Comparison of ENCODE assay signal across 16 cellular contexts in genomic region chr5:57085306-57086081, GRCh38.
DNase-seq lines count a peak whose midpoint lies in the region; ATAC-seq and TF ChIP-seq lines count a peak whose summit lies in the region.
"Had no signal": no experiment of that assay in that cellular context is flagged by ENCODE, and none has a peak within 500 bp of the region (broad histone marks: within the 10 kb centered on the region; RNA-seq: fewer than 3 reads in every experiment).

No MANE protein-coding gene starts in this region.

- no peaks in the 10 kb centered on the region for H3K79me2 ChIP-seq in smooth muscle cell (ENCODE audit: low read depth)

- H3K36me3 ChIP-seq in smooth muscle cell (ENCODE audit: low read depth), result no peaks in the 10 kb centered on the region
- H3K36me3 ChIP-seq: BLaER1 treated with 17β-estradiol and CSF1 and Interleukin-3, amounts not matched to agents 10 nM and 100 nM; HAP-1 had no signal

- peaks cover 0 to 1% of the 10 kb centered on the region in 2 donors for H3K9me3 Mint-ChIP-seq in activated T-cell treated with anti-CD3 and anti-CD28 coated beads, Interleukin-2, amount 50 U/mL, for 72 hours
- H3K9me3 Mint-ChIP-seq in activated T-helper 17 cell treated with anti-CD3 and anti-CD28 coated beads, Interleukin-2, amount 50 U/mL, for 72 hours, result no peaks in the 10 kb centered on the region
- H3K9me3 Mint-ChIP-seq: CD8-positive, alpha-beta T cell had no signal

- H3K9ac ChIP-seq in smooth muscle cell (ENCODE audit: low read depth), result no peak overlapping the region
- H3K9ac ChIP-seq: BLaER1 treated with 17β-estradiol and CSF1 and Interleukin-3, amounts not matched to agents 10 nM and 100 nM; GM23248 had no signal

- H3F3A ChIP-seq in smooth muscle cell (ENCODE audit: low read depth), result no peaks in the 10 kb centered on the region

- no peaks in the 10 kb centered on the region for H3K4me1 ChIP-seq in smooth muscle cell (ENCODE audit: low read depth)
- H3K4me1 ChIP-seq: BLaER1 treated with 17β-estradiol and CSF1 and Interleukin-3, amounts not matched to agents 10 nM and 100 nM; HAP-1 had no signal

- WGBS in smooth muscle cell (ENCODE audit: low lambda C conversion rate), result 86% methylated on average over 3 of the region's 3 CpGs

- no peaks in the 10 kb centered on the region for H4K20me1 ChIP-seq in smooth muscle cell (ENCODE audit: low read depth)
- H4K20me1 ChIP-seq: BLaER1 treated with 17β-estradiol and CSF1 and Interleukin-3, amounts not matched to agents 10 nM and 100 nM had no signal

- no peak overlapping the region for H2AFZ ChIP-seq in smooth muscle cell (ENCODE audit: low read depth)
- H2AFZ ChIP-seq: GM23248 had no signal

- H3K27ac Mint-ChIP-seq in activated T-cell treated with anti-CD3 and anti-CD28 coated beads, Interleukin-2, amount 50 U/mL, for 72 hours, result no peak overlapping the region
- H3K27ac Mint-ChIP-seq in activated T-helper 17 cell treated with anti-CD3 and anti-CD28 coated beads, Interleukin-2, amount 50 U/mL, for 72 hours, result no peak overlapping the region
- H3K27ac Mint-ChIP-seq: B cell; CD8-positive, alpha-beta T cell had no signal

- no peak overlapping the region for H3K4me3 ChIP-seq in epithelial cell of esophagus (ENCODE audit: low read length)
- H3K4me3 ChIP-seq in smooth muscle cell, result no peak overlapping the region
- no peak overlapping the region for H3K4me3 ChIP-seq in coronary artery
- H3K4me3 ChIP-seq: BLaER1 treated with 17β-estradiol and CSF1 and Interleukin-3, amounts not matched to agents 10 nM and 100 nM; GM23248; HAP-1 had no signal

- H3K9me3 ChIP-seq in smooth muscle cell (replicated peaks; ENCODE audit: low read depth), result no peaks in the 10 kb centered on the region
- H3K9me3 ChIP-seq: HAP-1 had no signal

- no peaks in the 10 kb centered on the region for H3K36me3 Mint-ChIP-seq in activated T-cell treated with anti-CD3 and anti-CD28 coated beads, Interleukin-2, amount 50 U/mL, for 72 hours (ENCODE audit: insufficient read depth in 2 of 2)
- no peaks in the 10 kb centered on the region for H3K36me3 Mint-ChIP-seq in activated T-helper 17 cell treated with anti-CD3 and anti-CD28 coated beads, Interleukin-2, amount 50 U/mL, for 72 hours (ENCODE audit: low read depth)
- H3K36me3 Mint-ChIP-seq: CD8-positive, alpha-beta T cell had no signal

- no peak overlapping the region for H3K4me2 ChIP-seq in smooth muscle cell
- H3K4me2 ChIP-seq: BLaER1 treated with 17β-estradiol and CSF1 and Interleukin-3, amounts not matched to agents 10 nM and 100 nM had no signal

- H3K27me3 ChIP-seq in smooth muscle cell (ENCODE audit: low read depth), result no peaks in the 10 kb centered on the region
- H3K27me3 ChIP-seq: BLaER1 treated with 17β-estradiol and CSF1 and Interleukin-3, amounts not matched to agents 10 nM and 100 nM had no signal

- no peak for DNase-seq in activated T-cell treated with anti-CD3 and anti-CD28 coated beads, Interleukin-2, amount 50 U/mL, for 72 hours
- DNase-seq in activated T-cell treated with anti-CD3 and anti-CD28 coated beads, Interleukin-2, amount 50 U/mL, for 1 hour, result no peak
- peak; percentile 16 for DNase-seq in epithelial cell of esophagus (ENCODE audit: low read depth)
- no peak for DNase-seq in smooth muscle cell (lab: John Stamatoyannopoulos, UW; ENCODE audit: unreplicated experiment)
- DNase-seq in omental fat pad (ENCODE audit: low spot score), result no peak
- DNase-seq in coronary artery (ENCODE audit: low spot score), result no peak
- DNase-seq: Calu3; CD8-positive, alpha-beta T cell; DMS79 treated with DMSO at 0.1 percent for 48 hours; GF-D8; GM23248 had no signal

- TF ChIP-seq CTCF in epithelial cell of esophagus (IDR thresholded peaks at IDR 0.05; ENCODE audit: insufficient read depth, low read depth, low read length, missing control alignments), result no peak
- no peak for TF ChIP-seq CTCF in smooth muscle cell (IDR thresholded peaks at IDR 0.05; ENCODE audit: borderline replicate concordance, insufficient read depth, poor library complexity, severe bottlenecking)
- TF ChIP-seq CTCF in omental fat pad (IDR thresholded peaks at IDR 0.05), result no peak
- no peak for TF ChIP-seq CTCF in coronary artery (IDR thresholded peaks at IDR 0.05)

- peak overlapping the region; percentile 12 for H3K27ac ChIP-seq in smooth muscle cell (ENCODE audit: low read depth)
- H3K27ac ChIP-seq in coronary artery, result no peak overlapping the region
- H3K27ac ChIP-seq: BLaER1 treated with 17β-estradiol and CSF1 and Interleukin-3, amounts not matched to agents 10 nM and 100 nM; GM23248 had no signal

- H3K4me3 Mint-ChIP-seq in activated T-cell treated with anti-CD3 and anti-CD28 coated beads, Interleukin-2, amount 50 U/mL, for 72 hours, result no peak overlapping the region
- no peak overlapping the region for H3K4me3 Mint-ChIP-seq in activated T-helper 17 cell treated with anti-CD3 and anti-CD28 coated beads, Interleukin-2, amount 50 U/mL, for 72 hours
- H3K4me3 Mint-ChIP-seq: B cell; CD8-positive, alpha-beta T cell had no signal

- H3K4me1 Mint-ChIP-seq in activated T-cell treated with anti-CD3 and anti-CD28 coated beads, Interleukin-2, amount 50 U/mL, for 72 hours (ENCODE audit: low read depth), result peaks cover 6% of the 10 kb centered on the region
- H3K4me1 Mint-ChIP-seq in activated T-helper 17 cell treated with anti-CD3 and anti-CD28 coated beads, Interleukin-2, amount 50 U/mL, for 72 hours, result no peaks in the 10 kb centered on the region
- H3K4me1 Mint-ChIP-seq: B cell had no signal

- peak; percentile 27 to 59 for ATAC-seq in activated T-cell treated with anti-CD3 and anti-CD28 coated beads, Interleukin-2, amount 50 U/mL, for 72 hours (replicated peaks in 1 of 2)
- peak; percentile 51 for ATAC-seq in activated T-helper 17 cell treated with anti-CD3 and anti-CD28 coated beads, Interleukin-2, amount 50 U/mL, for 72 hours (replicated peaks)
- no peak for ATAC-seq in omental fat pad (ENCODE audit: low FRiP score)
- no peak for ATAC-seq in GM21515 (IDR thresholded peaks at IDR 0.05; ENCODE audit: unreplicated experiment)
- ATAC-seq: CD8-positive, alpha-beta T cell had no signal

- H3K27me3 Mint-ChIP-seq in activated T-cell treated with anti-CD3 and anti-CD28 coated beads, Interleukin-2, amount 50 U/mL, for 72 hours (ENCODE audit: low read depth), result peaks cover 8% of the 10 kb centered on the region
- peaks cover 8% of the 10 kb centered on the region for H3K27me3 Mint-ChIP-seq in activated T-helper 17 cell treated with anti-CD3 and anti-CD28 coated beads, Interleukin-2, amount 50 U/mL, for 72 hours

Comparison
In these comparisons a context has a peak if more than half of its experiments do, and no peak if none do; other contexts are left out.
1. ATAC-seq: peak in activated T-cell treated with anti-CD3 and anti-CD28 coated beads, Interleukin-2, amount 50 U/mL, for 72 hours (2 of 2) and activated T-helper 17 cell treated with anti-CD3 and anti-CD28 coated beads, Interleukin-2, amount 50 U/mL, for 72 hours (single experiment); none in omental fat pad (single experiment) and GM21515 (single experiment).